19 cellular contexts compared by ENCODE assay signal in genomic region chr17:72697602-72698146, GRCh38.
DNase-seq lines count a peak whose midpoint lies in the region; ATAC-seq, FAIRE-seq and TF ChIP-seq lines count a peak whose summit lies in the region.
"Had no signal": no experiment of that assay in that cellular context is flagged by ENCODE, and none has a peak within 500 bp of the region (broad histone marks: within the 10 kb centered on the region; RNA-seq: fewer than 3 reads in every experiment).

No MANE protein-coding gene starts in this region.

- TF ChIP-seq CTCF in BE2C (IDR thresholded peaks at IDR 0.05; ENCODE audit: low read depth, low read length) (peak; percentile 48), pancreas (IDR thresholded peaks at IDR 0.05) (no peak), Caco-2 (IDR thresholded peaks at IDR 0.05; ENCODE audit: insufficient read depth in 1 of 2, low read depth in 1 of 2, low read length in 1 of 2, severe bottlenecking in 1 of 2, unreplicated experiment in 1 of 2) (peak in 1 of 2 experiments; percentile 1), gastrocnemius medialis (IDR thresholded peaks at IDR 0.05 in 4 of 5, conservative IDR thresholded peaks at IDR 0.05 in 1 of 5) (no peak)

- H3K36me3 ChIP-seq in BE2C (peaks cover 5% of the 10 kb centered on the region; the same call in 1 of the 2 replicates), MG63 (no peaks in the 10 kb centered on the region), pancreas (no peaks in the 10 kb centered on the region), Caco-2 (ENCODE audit: control insufficient read depth, insufficient read depth, low read length) (no peaks in the 10 kb centered on the region), gastrocnemius medialis (no peaks in the 10 kb centered on the region)
- H3K36me3 ChIP-seq: vagina had no signal

- H3K4me3 Mint-ChIP-seq in Caco-2 (ENCODE audit: unreplicated experiment) = no peak overlapping the region
- H3K4me3 Mint-ChIP-seq: mesothelial cell of epicardium, T-cell had no signal

- intact Hi-C loops in pancreas (cut with DNase I) = no loop called here
- intact Hi-C loops in Caco-2 (cut with micrococcal nuclease; ENCODE audit: unreplicated experiment) = no loop called here
- intact Hi-C loops in gastrocnemius medialis (cut with DNase I; ENCODE audit: low total_unique reads) = no loop called here

- H3K9me3 ChIP-seq in BE2C (no peaks in the 10 kb centered on the region), MG63 (no peaks in the 10 kb centered on the region), pancreas (no peaks in the 10 kb centered on the region), Caco-2 (no peaks in the 10 kb centered on the region), gastrocnemius medialis (no peaks in the 10 kb centered on the region)
- H3K9me3 ChIP-seq: vagina had no signal

- H3K4me3 ChIP-seq in BE2C (ENCODE audit: low read depth, low read length) (peak overlapping the region; percentile 15; the same call in 1 of the 2 replicates), MG63 (no peak overlapping the region), pancreas (no peak overlapping the region), Caco-2 (ENCODE audit: low read depth, low read length) (no peak overlapping the region), gastrocnemius medialis (no peak overlapping the region)
- H3K4me3 ChIP-seq: vagina had no signal

- no peaks in the 10 kb centered on the region for H3K4me1 Mint-ChIP-seq in Caco-2 (ENCODE audit: low read depth, unreplicated experiment)
- H3K4me1 Mint-ChIP-seq: T-cell had no signal

- no peak for FAIRE-seq in pancreas (lab: Jason Lieb, UNC)
- FAIRE-seq: colon, keratinocyte had no signal

- peaks cover 21% of the 10 kb centered on the region for H3K4me1 ChIP-seq in BE2C
- H3K4me1 ChIP-seq in pancreas = no peaks in the 10 kb centered on the region
- no peaks in the 10 kb centered on the region for H3K4me1 ChIP-seq in Caco-2
- H3K4me1 ChIP-seq in gastrocnemius medialis = no peaks in the 10 kb centered on the region

- BruUV-seq in Caco-2 (replicated peaks; lab: Mats Ljungman, UMichigan) = no TSS peak

- no peak for TF ChIP-seq POLR2A in gastrocnemius medialis (IDR thresholded peaks at IDR 0.05)

- POLR2A ChIA-PET in Caco-2 (lab: Charles Lee) = no interaction called here

- H3K27me3 Mint-ChIP-seq in Caco-2 (ENCODE audit: insufficient read depth, unreplicated experiment) = no peaks in the 10 kb centered on the region
- H3K27me3 Mint-ChIP-seq: T-cell had no signal

- peaks cover 14% of the 10 kb centered on the region for H3K9me3 Mint-ChIP-seq in Caco-2 (ENCODE audit: unreplicated experiment)
- H3K9me3 Mint-ChIP-seq: T-cell had no signal

- DNase-seq in BE2C (peak; percentile 80), MG63 (peak; percentile 16), epidermal melanocyte (ENCODE audit: insufficient read length, low spot score) (peak; percentile 63), pancreas (no peak), Caco-2 (no peak), dermis blood vessel endothelial cell (no peak), gastrocnemius medialis (no peak), DMS 273 treated with DMSO at 0.1 percent for 48 hours (lab: John Stamatoyannopoulos, UW) (no peak)
- DNase-seq: activated CD4-positive, alpha-beta T cell treated with anti-CD3 and anti-CD28 coated beads, Interleukin-2, amount 50 U/mL, for 48 hours; activated T-cell treated with anti-CD3 and anti-CD28 coated beads, Interleukin-2, amount 50 U/mL, for 48 hours; KG1; NCI-H1417 treated with DMSO at 0.1 percent for 48 hours; stimulated activated CD4-positive, alpha-beta T cell treated with anti-CD3 and anti-CD28 coated beads, Interleukin-12 subunit alpha, Interleukin-12 subunit beta, amount 100 ng/mL, for 4 hours; stimulated activated naive CD8-positive, alpha-beta T cell treated with anti-CD3 and anti-CD28 coated beads, Interleukin-15, Interleukin-2, amounts not matched to agents 100 U/mL and 50 U/mL, for 24 hours; T-cell had no signal

- 62 to 74% methylated on average over 9 of the region's 9 CpGs for WGBS in pancreas, 2 donors

- peak overlapping the region in 2 of 4 donors; percentile 14 to 31 for H3K27ac ChIP-seq in pancreas
- H3K27ac ChIP-seq in gastrocnemius medialis = no peak overlapping the region
- H3K27ac ChIP-seq: vagina had no signal

- H3K27me3 ChIP-seq in BE2C = no peaks in the 10 kb centered on the region
- no peaks in the 10 kb centered on the region for H3K27me3 ChIP-seq in MG63
- H3K27me3 ChIP-seq in pancreas = no peaks in the 10 kb centered on the region
- H3K27me3 ChIP-seq in Caco-2 (replicated peaks; ENCODE audit: control insufficient read depth, insufficient read depth, low read length) = no peaks in the 10 kb centered on the region
- no peaks in the 10 kb centered on the region for H3K27me3 ChIP-seq in gastrocnemius medialis
- H3K27me3 ChIP-seq: vagina had no signal

- ATAC-seq in pancreas (peak in 3 of 4 donors; percentile 22 to 76 (median 74)), gastrocnemius medialis (no peak)
- ATAC-seq: stimulated activated naive CD8-positive, alpha-beta T cell treated with anti-CD3 and anti-CD28 coated beads, Interleukin-15, Interleukin-2, amounts not matched to agents 100 U/mL and 50 U/mL, for 24 hours; T-cell had no signal

- in situ Hi-C loops in gastrocnemius medialis (cut with MboI; ENCODE audit: low sequenced_read_pairs in 4 of 4) = no loop called here

- H3K27ac Mint-ChIP-seq in Caco-2 (ENCODE audit: unreplicated experiment) = no peak overlapping the region
- H3K27ac Mint-ChIP-seq: mesothelial cell of epicardium, T-cell had no signal

- H3K36me3 Mint-ChIP-seq in Caco-2 (ENCODE audit: insufficient read depth, unreplicated experiment) = no peaks in the 10 kb centered on the region

- CTCF ChIA-PET in Caco-2 (lab: Charles Lee) = interaction anchor here (1.0 to 1.2 kb wide), 2 partner anchors 141 to 149 kb away, joined by 3 to 4 read pairs; no protein-coding TSS in a partner anchor

Comparison
In these comparisons a context has a peak if more than half of its experiments do, and no peak if none do; other contexts are left out.
1. DNase-seq: peak in BE2C (single experiment), MG63 (single experiment) and epidermal melanocyte (single experiment); none in pancreas (0 of 6), Caco-2 (0 of 2), dermis blood vessel endothelial cell (single experiment), gastrocnemius medialis (0 of 2) and DMS 273 treated with DMSO at 0.1 percent for 48 hours (single experiment).
2. ATAC-seq: peak in pancreas (3 of 4); none in gastrocnemius medialis (0 of 2).